In genomic region chr1:227856147-227856858, GRCh38 we compare ENCODE assay signal across 37 cellular contexts. TPM values are rescaled to one million over a fixed set of nuclear protein-coding genes. Genes with fewer than 3 reads are reported as not detected.
"Had no signal": no experiment of that assay in that cellular context is flagged by ENCODE, and none has a peak within 500 bp of the region (broad histone marks: within the 10 kb centered on the region; RNA-seq: fewer than 3 reads in every experiment).

No MANE protein-coding gene starts in this region.

- H3K27me3 ChIP-seq: MG63 had no signal

- H3K9me3 ChIP-seq: MG63 had no signal

- H3K4me3 ChIP-seq: MG63 had no signal

- DNase-seq: Karpas-422, Kasumi-1, MG63, MM.1S, MV-4-11, NCI-H1048, NCI-H1092, NCI-H1092 treated with DMSO at 0.1 percent for 48 hours, NCI-H1105, NCI-H1105 treated with DMSO at 0.1 percent for 48 hours, NCI-H1417, NCI-H1417 treated with DMSO at 0.1 percent for 48 hours, NCI-H1436, NCI-H1436 treated with DMSO at 0.1 percent for 48 hours, NCI-H146, NCI-H1694, NCI-H1694 treated with DMSO at 0.1 percent for 48 hours, NCI-H187, NCI-H187 treated with DMSO at 0.1 percent for 48 hours, NCI-H1930, NCI-H2029, NCI-H2029 treated with DMSO at 0.1 percent for 48 hours, NCI-H2081, NCI-H2081 treated with DMSO at 0.1 percent for 48 hours, NCI-H2107, NCI-H2171 treated with DMSO at 0.1 percent for 48 hours, NCI-H2227 treated with DMSO at 0.1 percent for 48 hours, NCI-H226, NCI-H345, NCI-H446, NCI-H446 treated with DMSO at 0.1 percent for 48 hours, NCI-H510A, NCI-H510A treated with DMSO at 0.1 percent for 48 hours had no signal

- H3K36me3 ChIP-seq: MG63 had no signal

RNA-seq across cellular contexts. Expression of gene PRSS38, which starts 40.8 kb away (rescaled TPM):
- total RNA-seq: LHCN-M2, M059J, MCF 10A, NCI-H460 had no signal
